8 cellular contexts compared by ENCODE assay signal in genomic region chr2:180124273-180124881, GRCh38.
DNase-seq lines count a peak whose midpoint lies in the region; ATAC-seq and TF ChIP-seq lines count a peak whose summit lies in the region.

No MANE protein-coding gene starts in this region.

- H3K27me3 ChIP-seq in DND-41 (ENCODE audit: insufficient read depth, low read length, poor library complexity) = peaks cover 5% of the 10 kb centered on the region
- H3K27me3 ChIP-seq in breast epithelium = no peaks in the 10 kb centered on the region
- H3K27me3 ChIP-seq in uterus = no peaks in the 10 kb centered on the region

- intact Hi-C loops in breast epithelium (cut with DNase I; ENCODE audit: low total_unique reads) = no loop called here
- intact Hi-C loops in uterus (cut with DNase I; ENCODE audit: low total_unique reads) = no loop called here
- intact Hi-C loops in lower leg skin (cut with DNase I; ENCODE audit: low total_unique reads) = loop anchor here (10.0 kb wide), 1 partner anchor 1580 kb away; no protein-coding TSS in a partner anchor

- H3K79me2 ChIP-seq in DND-41 (ENCODE audit: insufficient read depth, low read length) = no peaks in the 10 kb centered on the region

- H2AFZ ChIP-seq in DND-41 (ENCODE audit: low read depth, low read length) = no peak overlapping the region

- TF ChIP-seq POLR2A in breast epithelium (IDR thresholded peaks at IDR 0.05) (no peak), uterus (IDR thresholded peaks at IDR 0.05) (no peak), lower leg skin (IDR thresholded peaks at IDR 0.05) (no peak)

- no peaks in the 10 kb centered on the region for H3K36me3 ChIP-seq in DND-41 (ENCODE audit: insufficient read depth, low read length)
- no peaks in the 10 kb centered on the region for H3K36me3 ChIP-seq in breast epithelium
- no peaks in the 10 kb centered on the region for H3K36me3 ChIP-seq in uterus

- H3K9ac ChIP-seq in DND-41 (ENCODE audit: low read depth, low read length) = no peak overlapping the region

- no peaks in the 10 kb centered on the region for H3K9me3 ChIP-seq in DND-41 (ENCODE audit: insufficient read depth, low read length, severe bottlenecking)
- H3K9me3 ChIP-seq in breast epithelium = no peaks in the 10 kb centered on the region
- no peaks in the 10 kb centered on the region for H3K9me3 ChIP-seq in uterus

- H3K4me2 ChIP-seq in DND-41 (ENCODE audit: insufficient read depth, low read length) = no peak overlapping the region

- no peaks in the 10 kb centered on the region for H4K20me1 ChIP-seq in DND-41 (ENCODE audit: insufficient read depth, low read length)

- ATAC-seq in DND-41 (ENCODE audit: insufficient read depth, low read depth) (peak; percentile 80), GM19468 (IDR thresholded peaks at IDR 0.05; ENCODE audit: extremely low read depth, unreplicated experiment) (peak; percentile 71), HG03565 (IDR thresholded peaks at IDR 0.05; ENCODE audit: unreplicated experiment) (peak; percentile 68)

- H3K4me1 ChIP-seq in DND-41 (ENCODE audit: insufficient read depth, low read length) (no peaks in the 10 kb centered on the region), breast epithelium (no peaks in the 10 kb centered on the region), uterus (no peaks in the 10 kb centered on the region)

- no peak overlapping the region for H3K27ac ChIP-seq in DND-41 (ENCODE audit: low read length)
- no peak overlapping the region for H3K27ac ChIP-seq in breast epithelium
- no peak overlapping the region for H3K27ac ChIP-seq in uterus

- DNase-seq in DND-41 = no peak
- peak; percentile 79 for DNase-seq in NCI-H748 treated with DMSO at 0.1 percent for 48 hours (lab: John Stamatoyannopoulos, UW)
- no peak for DNase-seq in breast epithelium (ENCODE audit: low spot score in 2 of 2)
- peak; percentile 62 for DNase-seq in kidney tubule cell (ENCODE audit: low spot score)
- no peak for DNase-seq in uterus
- no peak for DNase-seq in lower leg skin (ENCODE audit: low spot score in 2 of 2)

- 10 to 15% methylated on average over 6 of the region's 6 CpGs for WGBS in lower leg skin, 2 donors

- TF ChIP-seq CTCF in DND-41 (IDR thresholded peaks at IDR 0.05; ENCODE audit: borderline replicate concordance, extremely low read depth, low read length, poor library complexity, severe bottlenecking) = peak; percentile 80
- peak; percentile 42 to 68 (median 42) for TF ChIP-seq CTCF in breast epithelium (IDR thresholded peaks at IDR 0.05)
- TF ChIP-seq CTCF in uterus (IDR thresholded peaks at IDR 0.05) = peak; percentile 39 to 54 (median 44)
- no peak for TF ChIP-seq CTCF in lower leg skin (IDR thresholded peaks at IDR 0.05)

- H3K4me3 ChIP-seq in DND-41 (ENCODE audit: low read depth in 1 of 2, low read length in 2 of 2) = no peak overlapping the region
- no peak overlapping the region for H3K4me3 ChIP-seq in breast epithelium
- H3K4me3 ChIP-seq in uterus = no peak overlapping the region
- no peak overlapping the region for H3K4me3 ChIP-seq in lower leg skin (ENCODE audit: low read depth, poor library complexity, severe bottlenecking)

Comparison
In these comparisons a context has a peak if more than half of its experiments do, and no peak if none do; other contexts are left out.
1. DNase-seq: peak in NCI-H748 treated with DMSO at 0.1 percent for 48 hours (single experiment) and kidney tubule cell (single experiment); none in DND-41 (single experiment), breast epithelium (0 of 2), uterus (0 of 2) and lower leg skin (0 of 2).
2. CTCF ChIP-seq: peak in DND-41 (single experiment), breast epithelium (3 of 3) and uterus (4 of 4); none in lower leg skin (0 of 3).
3. Peak in every context shown above with its lines, with median percentiles within 50 percentile points of each other: ATAC-seq.